8 cellular contexts compared by ENCODE assay signal in genomic region chr18:74147779-74148542, GRCh38. TPM values are rescaled to one million over a fixed set of nuclear protein-coding genes. Genes with fewer than 3 reads are reported as not detected.
DNase-seq lines count a peak whose midpoint lies in the region; TF ChIP-seq lines count a peak whose summit lies in the region.

TSS of gene FBXO15 (minus strand) at chr18:74147834. CDS start at chr18:74147785, 49 bp downstream.
TSS of gene TIMM21 (plus strand) at chr18:74148523. CDS start at chr18:74148809, 286 bp downstream.

- peaks cover 42% of the 10 kb centered on the region for H3K79me2 ChIP-seq in neural progenitor cell (ENCODE audit: low read depth)

- H3K4me3 Mint-ChIP-seq in activated naive CD4-positive, alpha-beta T cell treated with anti-CD3 and anti-CD28 coated beads for 36 hours: peak within 1 kb of the TSS; percentile 96
- H3K4me3 Mint-ChIP-seq in neural progenitor cell: peak within 1 kb of the TSS; percentile 96

- no peaks in the 10 kb centered on the region for H4K20me1 ChIP-seq in neural progenitor cell (ENCODE audit: low read depth)

- H3K4me2 ChIP-seq in neural progenitor cell: peak within 1 kb of the TSS; percentile 91

- peak within 1 kb of the TSS; percentile 97 for H3K27ac Mint-ChIP-seq in activated naive CD4-positive, alpha-beta T cell treated with anti-CD3 and anti-CD28 coated beads for 36 hours
- peak within 1 kb of the TSS; percentile 94 for H3K27ac Mint-ChIP-seq in neural progenitor cell

- TF ChIP-seq CTCF in HFF-Myc (IDR thresholded peaks at IDR 0.05; ENCODE audit: low read depth, low read length, missing control alignments) (no peak), neural progenitor cell (IDR thresholded peaks at IDR 0.05) (peak; percentile 4)

- intact Hi-C loops in activated naive CD4-positive, alpha-beta T cell treated with anti-CD3 and anti-CD28 coated beads for 36 hours (cut with micrococcal nuclease): loop anchor here (1.0 kb wide), 7 partner anchors 8 to 450 kb away; no protein-coding TSS in a partner anchor

- no peaks in the 10 kb centered on the region for H3K27me3 Mint-ChIP-seq in activated naive CD4-positive, alpha-beta T cell treated with anti-CD3 and anti-CD28 coated beads for 36 hours (ENCODE audit: low read depth)
- H3K27me3 Mint-ChIP-seq in neural progenitor cell (ENCODE audit: insufficient read depth, low read depth): no peaks in the 10 kb centered on the region

- CTCF ChIA-PET in activated naive CD4-positive, alpha-beta T cell treated with anti-CD3 and anti-CD28 coated beads for 36 hours (lab: Charles Lee): interaction anchor here (2.0 kb wide), 1 partner anchor 8 kb away, joined by 5 read pairs; no protein-coding TSS in a partner anchor

- peak within 1 kb of the TSS; percentile 83 for H3K9ac ChIP-seq in neural progenitor cell
- peak within 1 kb of the TSS; percentile 89 to 98 for H3K9ac ChIP-seq in stomach smooth muscle (ENCODE audit: low read length in 2 of 2)

- H3K27ac ChIP-seq in SJSA1 (peak within 1 kb of the TSS; percentile 92), neural progenitor cell (peak within 1 kb of the TSS; percentile 21), stomach smooth muscle (ENCODE audit: low read length) (peak within 1 kb of the TSS; percentile 90)

- H2AFZ ChIP-seq in neural progenitor cell (replicated peaks): peak within 1 kb of the TSS; percentile 79

- peaks cover 8% of the 10 kb centered on the region for H3F3A ChIP-seq in neural progenitor cell (ENCODE audit: low read depth)

- H3K4me1 Mint-ChIP-seq in activated naive CD4-positive, alpha-beta T cell treated with anti-CD3 and anti-CD28 coated beads for 36 hours (ENCODE audit: low read depth): peaks cover 42% of the 10 kb centered on the region
- H3K4me1 Mint-ChIP-seq in neural progenitor cell: peaks cover 27% of the 10 kb centered on the region

- H3K4me1 ChIP-seq in SJSA1 (replicated peaks) (peaks cover 22% of the 10 kb centered on the region), neural progenitor cell (peaks cover 9% of the 10 kb centered on the region), stomach smooth muscle (ENCODE audit: control insufficient read depth, insufficient read depth, low read length) (peaks cover 33% of the 10 kb centered on the region)

- H3K4me3 ChIP-seq in HFF-Myc (replicated peaks; ENCODE audit: low read depth, low read length) (peak within 1 kb of the TSS; percentile 64), SJSA1 (peak within 1 kb of the TSS; percentile 59), neural progenitor cell (peak within 1 kb of the TSS; percentile 90), stomach smooth muscle (ENCODE audit: low read length in 2 of 2) (peak within 1 kb of the TSS; percentile 93 to 99)

- H3K9me3 ChIP-seq in SJSA1 (replicated peaks) (no peaks in the 10 kb centered on the region), neural progenitor cell (ENCODE audit: low read depth) (no peaks in the 10 kb centered on the region), stomach smooth muscle (ENCODE audit: control insufficient read depth in 2 of 2, low read length in 2 of 2) (no peaks in the 10 kb centered on the region)

- H3K9me3 Mint-ChIP-seq in activated naive CD4-positive, alpha-beta T cell treated with anti-CD3 and anti-CD28 coated beads for 36 hours: no peaks in the 10 kb centered on the region
- no peaks in the 10 kb centered on the region for H3K9me3 Mint-ChIP-seq in neural progenitor cell

- H3K36me3 ChIP-seq in SJSA1 (peaks cover 3% of the 10 kb centered on the region; the same call in 1 of the 2 replicates), neural progenitor cell (no peaks in the 10 kb centered on the region), stomach smooth muscle (ENCODE audit: control insufficient read depth in 2 of 2, insufficient read depth in 2 of 2, low read length in 2 of 2) (peaks cover 2 to 5% of the 10 kb centered on the region in 2 donors)

- DNase-seq in GM04503 (ENCODE audit: low read depth) (peak; percentile 86), HFF-Myc (ENCODE audit: extremely low read depth, low read depth) (peak; percentile 96), MV-4-11 (lab: John Stamatoyannopoulos, UW) (peak; percentile 95), SJSA1 (ENCODE audit: low read depth in 1 of 2, low spot score in 2 of 2) (peak; percentile 95 to 97), foreskin melanocyte (peak; percentile 96), neural progenitor cell (ENCODE audit: low spot score) (peak; percentile 97)
- DNase-seq in activated naive CD4-positive, alpha-beta T cell treated with anti-CD3 and anti-CD28 coated beads for 36 hours: peak; percentile 95

- H3K27me3 ChIP-seq in SJSA1 (replicated peaks): no peaks in the 10 kb centered on the region
- H3K27me3 ChIP-seq in neural progenitor cell: peaks cover 6% of the 10 kb centered on the region
- no peaks in the 10 kb centered on the region for H3K27me3 ChIP-seq in stomach smooth muscle (ENCODE audit: control insufficient read depth in 1 of 2, insufficient read depth in 2 of 2, low read length in 2 of 2)

- H3K36me3 Mint-ChIP-seq in activated naive CD4-positive, alpha-beta T cell treated with anti-CD3 and anti-CD28 coated beads for 36 hours (ENCODE audit: low read depth): peaks cover 29% of the 10 kb centered on the region
- no peaks in the 10 kb centered on the region for H3K36me3 Mint-ChIP-seq in neural progenitor cell

RNA-seq across cellular contexts. Expression of gene FBXO15, which starts in this region (rescaled TPM):
- 0.63 TPM in 1 of 2 replicates, not detected in the other for total RNA-seq in SJSA1 (2014; rRNA removed; shearing (Covaris generic))
- total RNA-seq in activated naive CD4-positive, alpha-beta T cell treated with anti-CD3 and anti-CD28 coated beads for 36 hours: 1 to 10 TPM; 1.2 to 1.3 TPM
- 2.2 and 2.8 TPM in 2 replicates for total RNA-seq in neural progenitor cell (ENCODE audit: low replicate concordance)

RNA-seq across cellular contexts. Expression of gene TIMM21, which starts in this region (rescaled TPM):
- 39.6 and 63.1 TPM in 2 replicates for total RNA-seq in SJSA1 (2014; rRNA removed; shearing (Covaris generic))
- total RNA-seq in activated naive CD4-positive, alpha-beta T cell treated with anti-CD3 and anti-CD28 coated beads for 36 hours: 10 to 100 TPM; 35.6 to 37.7 TPM
- total RNA-seq in neural progenitor cell (ENCODE audit: low replicate concordance): 24.0 and 28.4 TPM in 2 replicates

Comparison
In these comparisons a context has a peak if more than half of its experiments do, and no peak if none do; other contexts are left out.
1. Peak in every context shown above with its lines: DNase-seq, H3K4me3 ChIP-seq and H3K27ac ChIP-seq.
2. H3K27ac ChIP-seq: peak in every context shown above with its lines; median percentile 92 in SJSA1; 90 in stomach smooth muscle; 21 in neural progenitor cell.